Comparison of ENCODE assay signal across 20 cellular contexts in genomic region chr5:172569862-172570558, GRCh38.
DNase-seq lines count a peak whose midpoint lies in the region; ATAC-seq, FAIRE-seq and TF ChIP-seq lines count a peak whose summit lies in the region.
"Had no signal": no experiment of that assay in that cellular context is flagged by ENCODE, and none has a peak within 500 bp of the region (broad histone marks: within the 10 kb centered on the region; RNA-seq: fewer than 3 reads in every experiment).

No MANE protein-coding gene starts in this region.

- H3K23ac ChIP-seq in H1 (ENCODE audit: insufficient read length): no peak overlapping the region

- DNase-seq in COLO668 (lab: John Stamatoyannopoulos, UW; ENCODE audit: unreplicated experiment) (peak; percentile 42), NCI-H128 (lab: John Stamatoyannopoulos, UW; ENCODE audit: unreplicated experiment) (peak; percentile 2), H1 (ENCODE audit: low read depth in 1 of 2, low spot score in 2 of 2) (no peak), foreskin fibroblast (no peak)
- DNase-seq: activated CD4-positive, alpha-beta memory T cell treated with anti-CD3 and anti-CD28 coated beads for 36 hours; activated naive CD8-positive, alpha-beta T cell treated with anti-CD3 and anti-CD28 coated beads, Interleukin-2, amount 10 ng/mL, durations not matched to agents 7 days and 5 days; activated T-cell treated with anti-CD3 and anti-CD28 coated beads, Interleukin-2, amount 50 U/mL, for 4 hours; CD8-positive, alpha-beta memory T cell; NCI-H1105; NCI-H526 treated with DMSO at 0.1 percent for 48 hours; stimulated activated naive B cell treated with anti-CD40 and anti-IgM and Interleukin-4, amounts not matched to agents 10 μg/mL and 1 μg/mL and 100 μg/mL, for 72 hours had no signal

- H3K56ac ChIP-seq in H1 (replicated peaks; ENCODE audit: insufficient read length, low read depth, low read length): no peak overlapping the region

- H3K27me3 ChIP-seq in H1 (replicated peaks in 1 of 4; ENCODE audit: control insufficient read depth in 3 of 4, extremely low read depth in 1 of 4, insufficient read depth in 3 of 4, low read length in 3 of 4) (no peaks in the 10 kb centered on the region; a peak in 1 of 7 replicates), muscle layer of colon (ENCODE audit: control insufficient read depth in 1 of 2, insufficient read depth in 2 of 2, low read length in 2 of 2) (no peaks in the 10 kb centered on the region)
- H3K27me3 ChIP-seq: neutrophil, Peyer's patch had no signal

- no peaks in the 10 kb centered on the region for H3K79me2 ChIP-seq in H1 (ENCODE audit: control insufficient read depth in 1 of 2, insufficient read depth in 2 of 2, low read length in 2 of 2)

- no peak for FAIRE-seq in H1 (lab: Jason Lieb, UNC)
- FAIRE-seq: bronchial epithelial cell, GM12878 had no signal

- peak overlapping the region; percentile 53; the same call in 1 of the 2 replicates for H2AK5ac ChIP-seq in H1 (ENCODE audit: low read depth, low read length)

- peak overlapping the region; percentile 30; the same call in 1 of the 2 replicates for H2AFZ ChIP-seq in H1 (ENCODE audit: low read length)

- H2BK5ac ChIP-seq in H1 (ENCODE audit: low read depth, low read length): peak overlapping the region; percentile 60; the same call in 1 of the 2 replicates

- H2BK120ac ChIP-seq in H1 (replicated peaks; ENCODE audit: low read depth, low read length): no peak overlapping the region

- 0 out of 8 replicates have a peak overlapping the region, but pooled peaks of 1 of the 4 experiments have one; percentile 10 for H3K4me3 ChIP-seq in H1 (ENCODE audit: extremely low read depth in 1 of 4, insufficient read depth in 2 of 4, low read depth in 3 of 4, low read length in 4 of 4)
- H3K4me3 ChIP-seq in muscle layer of colon (ENCODE audit: low read depth in 1 of 2, low read length in 2 of 2): no peak overlapping the region
- no peak overlapping the region for H3K4me3 ChIP-seq in foreskin fibroblast (ENCODE audit: low read depth in 1 of 2, low read length in 2 of 2)
- H3K4me3 ChIP-seq: GM12878, Peyer's patch had no signal

- peak overlapping the region; percentile 68; the same call in 1 of the 2 replicates for H2BK12ac ChIP-seq in H1 (ENCODE audit: low read depth, low read length)

- no peak for TF ChIP-seq CTCF in H1 (IDR thresholded peaks at IDR 0.05; ENCODE audit: control extremely low read depth in 1 of 3, insufficient read depth in 1 of 3, low read depth in 1 of 3, low read length in 3 of 3)
- no peak for TF ChIP-seq CTCF in foreskin fibroblast (IDR thresholded peaks at IDR 0.05; ENCODE audit: low read depth, low read length)

- H3K4me2 ChIP-seq in H1 (ENCODE audit: insufficient read depth in 1 of 2, low read depth in 2 of 2, low read length in 2 of 2): peak overlapping the region; percentile 54 to 73

- H3K36me3 ChIP-seq in H1 (ENCODE audit: control insufficient read depth in 2 of 4, insufficient read depth in 4 of 4, low read length in 3 of 4) (no peaks in the 10 kb centered on the region), muscle layer of colon (ENCODE audit: insufficient read depth, low read length) (no peaks in the 10 kb centered on the region)
- H3K36me3 ChIP-seq: neutrophil, Peyer's patch had no signal

- no peaks in the 10 kb centered on the region for H3K79me1 ChIP-seq in H1 (ENCODE audit: low read depth, low read length)

- TF ChIP-seq EP300 in H1 (IDR thresholded peaks at IDR 0.05; ENCODE audit: borderline replicate concordance in 1 of 2, low read depth in 2 of 2, low read length in 2 of 2): no peak

- CTCF ChIA-PET in H1 (lab: Charles Lee; ENCODE audit: partially characterized antibody): interaction anchor here (2.3 kb wide), 1 partner anchor 27 kb away, joined by 9 read pairs; no protein-coding TSS in a partner anchor

- POLR2A ChIA-PET in H1 (lab: Charles Lee; ENCODE audit: partially characterized antibody): interaction anchor here (1.6 to 1.8 kb wide), 2 partner anchors 9 to 11 kb away, joined by 3 to 4 read pairs; no protein-coding TSS in a partner anchor

- peaks cover 2% of the 10 kb centered on the region; the same call in 1 of the 2 replicates for H3K23me2 ChIP-seq in H1 (ENCODE audit: low read depth, low read length)

- H4K91ac ChIP-seq in H1 (replicated peaks; ENCODE audit: insufficient read length, low read length): no peak overlapping the region

- H3K4ac ChIP-seq in H1 (replicated peaks; ENCODE audit: insufficient read length, low read depth, low read length): no peak overlapping the region

- TF ChIP-seq POLR2A in H1 (IDR thresholded peaks at IDR 0.05; ENCODE audit: control extremely low read depth in 1 of 2, low read depth in 2 of 2, low read length in 2 of 2): no peak

- no peak overlapping the region for H3K27ac ChIP-seq in H1 (ENCODE audit: low read depth, low read length)
- peak overlapping the region; percentile 41 for H3K27ac ChIP-seq in muscle layer of colon (ENCODE audit: low read depth, low read length)
- H3K27ac ChIP-seq: neutrophil had no signal

- H3K9ac ChIP-seq in H1 (replicated peaks in 1 of 4; ENCODE audit: extremely low read depth in 1 of 4, low read depth in 3 of 4, low read length in 3 of 4): no peak overlapping the region
- no peak overlapping the region for H3K9ac ChIP-seq in muscle layer of colon (ENCODE audit: low read length)

- peak overlapping the region; percentile 1; the same call in 1 of the 2 replicates for H3K18ac ChIP-seq in H1 (ENCODE audit: extremely low read depth, low read length)

- H4K8ac ChIP-seq in H1 (ENCODE audit: extremely low read depth, insufficient read depth, low read length): no peak overlapping the region

- no peak overlapping the region for H3K14ac ChIP-seq in H1 (ENCODE audit: insufficient read length)

- no peaks in the 10 kb centered on the region for H3K9me3 ChIP-seq in H1 (ENCODE audit: insufficient read depth in 2 of 2, low read depth in 1 of 2, low read length in 1 of 2)
- H3K9me3 ChIP-seq in muscle layer of colon (ENCODE audit: low read length): no peaks in the 10 kb centered on the region
- H3K9me3 ChIP-seq: neutrophil, Peyer's patch had no signal

- H2BK15ac ChIP-seq in H1 (ENCODE audit: low read length): peak overlapping the region; percentile 81; the same call in 1 of the 2 replicates

- no peaks in the 10 kb centered on the region for H4K20me1 ChIP-seq in H1 (replicated peaks in 1 of 2; ENCODE audit: control insufficient read depth in 1 of 2, insufficient read depth in 2 of 2, low read length in 2 of 2)

- peaks cover 4 to 29% (median 18%) of the 10 kb centered on the region in 4 experiments for H3K4me1 ChIP-seq in H1 (replicated peaks in 1 of 4; ENCODE audit: control insufficient read depth in 3 of 4, insufficient read depth in 4 of 4, low read length in 3 of 4)
- peaks cover 22% of the 10 kb centered on the region for H3K4me1 ChIP-seq in muscle layer of colon (ENCODE audit: insufficient read depth, low read length)

- no peak for TF ChIP-seq RAD21 in H1 (IDR thresholded peaks at IDR 0.05 in 1 of 2, conservative IDR thresholded peaks at IDR 0.05 in 1 of 2; ENCODE audit: low read depth in 2 of 2, low read length in 2 of 2)

- ATAC-seq in HG02885 (IDR thresholded peaks at IDR 0.05; ENCODE audit: poor library complexity, unreplicated experiment) (no peak), HG03432 (IDR thresholded peaks at IDR 0.05; ENCODE audit: unreplicated experiment) (no peak), GM21515 (IDR thresholded peaks at IDR 0.05; ENCODE audit: unreplicated experiment) (no peak)
- ATAC-seq: activated T-cell treated with anti-CD3 and anti-CD28 coated beads, Interleukin-2, amount 50 U/mL, for 4 hours; GM12878; HCT116; stimulated activated naive B cell treated with anti-CD40 and anti-IgM and Interleukin-4, amounts not matched to agents 10 μg/mL and 1 μg/mL and 100 μg/mL, for 72 hours had no signal

- WGBS in H1 (ENCODE audit: extremely low coverage in 1 of 2, insufficient coverage in 1 of 2, insufficient read length in 1 of 2, insufficient replicate concordance in 2 of 2, low coverage in 1 of 2, low lambda C conversion rate in 2 of 2, missing lambda C conversion rate in 1 of 2), 2 experiments: 33% methylated on average over 10 of the region's 15 CpGs; no CpG with 5 or more reads in 1 of the 2 experiments

- no peak overlapping the region for H4K5ac ChIP-seq in H1 (ENCODE audit: insufficient read length, low read depth, low read length)

- peak overlapping the region; percentile 72; the same call in 1 of the 2 replicates for H2BK20ac ChIP-seq in H1 (ENCODE audit: low read length)

TF ChIP-seq in H1, 55 proteins besides CTCF, POLR2A, EP300 and RAD21:
- TF ChIP-seq PHF8 (conservative IDR thresholded peaks at IDR 0.05; ENCODE audit: low read depth, low read length) (no peak), SP4 (IDR thresholded peaks at IDR 0.05; ENCODE audit: low read length) (no peak), KDM1A (IDR thresholded peaks at IDR 0.05; ENCODE audit: borderline replicate concordance, low read length) (no peak), SRF (IDR thresholded peaks at IDR 0.05; ENCODE audit: low read depth, low read length) (peak; percentile 45; the same call in 1 of the 2 replicates), MAX (IDR thresholded peaks at IDR 0.05) (peak; percentile 41; the same call in 1 of the 2 replicates), JUN (IDR thresholded peaks at IDR 0.05; ENCODE audit: low read depth, low read length) (no peak), SAP30 (IDR thresholded peaks at IDR 0.05; ENCODE audit: insufficient read depth, insufficient replicate concordance, low read length) (peak; percentile 42), SIX5 (IDR thresholded peaks at IDR 0.05; ENCODE audit: low read depth, low read length) (no peak)

Comparison
In these comparisons a context has a peak if more than half of its experiments do, and no peak if none do; other contexts are left out.
1. DNase-seq: peak in COLO668 (single experiment) and NCI-H128 (single experiment); none in H1 (0 of 2) and foreskin fibroblast (0 of 2).